Comparison of ENCODE assay signal across 17 cellular contexts in the genomic region with DNA sequence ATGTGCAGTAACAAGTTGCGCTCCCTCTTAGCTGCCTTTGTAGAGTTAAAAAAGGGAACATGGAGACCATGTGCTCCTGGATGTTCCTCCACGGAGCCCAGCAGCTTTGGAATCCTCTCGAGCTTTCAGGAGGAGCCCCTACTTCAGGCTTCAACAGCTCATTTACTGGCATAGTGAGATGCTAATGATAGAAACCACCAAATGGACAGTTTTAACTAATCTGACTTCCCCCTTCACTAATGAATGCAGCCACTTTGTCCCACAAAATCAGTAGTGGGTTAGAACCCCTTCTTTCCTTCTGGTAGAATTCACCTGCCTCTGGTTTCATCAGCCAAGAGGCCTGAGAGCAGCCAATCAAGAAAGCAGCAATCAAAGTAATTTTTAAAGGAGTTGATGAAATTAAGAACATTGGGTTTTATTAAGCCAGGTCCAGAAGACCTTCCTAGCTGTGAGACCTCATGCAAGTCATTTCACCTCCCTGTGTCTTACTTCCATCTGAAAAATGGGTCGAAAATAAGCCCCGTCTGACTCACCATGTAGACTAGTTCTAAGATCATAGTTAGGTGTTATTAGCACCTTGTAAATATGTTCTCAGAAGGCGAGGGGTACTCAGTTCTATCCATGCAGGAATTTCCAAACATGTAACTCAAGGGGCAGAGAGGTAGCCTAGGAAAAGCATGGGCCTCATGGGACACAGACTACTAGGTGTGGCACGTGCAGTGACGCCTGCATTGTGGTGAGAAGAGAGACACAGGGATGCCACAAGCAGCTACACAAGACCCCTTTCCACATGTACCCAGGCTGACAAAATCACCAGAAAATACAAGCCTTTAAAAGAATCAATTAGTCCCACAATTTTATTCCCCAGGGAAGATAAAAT.
DNase-seq lines count a peak whose midpoint lies in the region; ATAC-seq and TF ChIP-seq lines count a peak whose summit lies in the region.
"Had no signal": no experiment of that assay in that cellular context is flagged by ENCODE, and none has a peak within 500 bp of the region (broad histone marks: within the 10 kb centered on the region; RNA-seq: fewer than 3 reads in every experiment).

No MANE protein-coding gene starts in this region.

- in situ Hi-C loops in gastrocnemius medialis (cut with MboI; ENCODE audit: low sequenced_read_pairs in 4 of 4) = loop anchor here in 1 of 4 donors (10.0 kb wide), 1 partner anchor 229 kb away; a partner anchor contains a TSS

- H3K27ac Mint-ChIP-seq in IgD-negative memory B cell = peak overlapping the region in 1 of 3 donors; percentile 1
- H3K27ac Mint-ChIP-seq in naive thymus-derived CD8-positive, alpha-beta T cell = peak overlapping the region; percentile 41 to 88 (median 67)

- H3K9me3 ChIP-seq in gastrocnemius medialis (no peaks in the 10 kb centered on the region), PC-3 (ENCODE audit: low read length) (no peaks in the 10 kb centered on the region)
- H3K9me3 ChIP-seq: Peyer's patch, right lobe of liver had no signal

- ATAC-seq in activated T-cell treated with anti-CD3 and anti-CD28 coated beads, Interleukin-2, amount 50 U/mL, for 4 hours = peak; percentile 16 to 37
- peak; percentile 21 to 55 for ATAC-seq in naive thymus-derived CD8-positive, alpha-beta T cell
- ATAC-seq in gastrocnemius medialis (no peak), PC-3 (no peak)
- ATAC-seq: HCT116 had no signal

- TF ChIP-seq POLR2A in gastrocnemius medialis (IDR thresholded peaks at IDR 0.05) = no peak

- H3K27ac ChIP-seq in gastrocnemius medialis (peak overlapping the region in 2 of 4 donors; percentile 80 to 89), PC-3 (ENCODE audit: low read length) (no peak overlapping the region)
- H3K27ac ChIP-seq: 22Rv1 had no signal

- H3K27me3 ChIP-seq in gastrocnemius medialis (no peaks in the 10 kb centered on the region), PC-3 (ENCODE audit: low read length) (no peaks in the 10 kb centered on the region)
- H3K27me3 ChIP-seq: Peyer's patch, right lobe of liver had no signal

- no peak overlapping the region for H3K9ac ChIP-seq in PC-3 (ENCODE audit: low read length)

- CTCF ChIA-PET in PC-3 (lab: Charles Lee) = no interaction called here

- H3K4me3 ChIP-seq in gastrocnemius medialis = no peak overlapping the region
- no peak overlapping the region for H3K4me3 ChIP-seq in PC-3 (ENCODE audit: low read length)
- H3K4me3 ChIP-seq: Peyer's patch had no signal

- intact Hi-C loops in gastrocnemius medialis (cut with DNase I; ENCODE audit: low total_unique reads) (no loop called here), PC-3 (cut with micrococcal nuclease) (no loop called here)

- H3K4me2 ChIP-seq in PC-3 (ENCODE audit: low read length) = no peak overlapping the region

- H4K20me1 ChIP-seq in PC-3 (ENCODE audit: low read length) = no peaks in the 10 kb centered on the region

- no peaks in the 10 kb centered on the region for H3K9me3 Mint-ChIP-seq in IgD-negative memory B cell
- peaks cover 8% of the 10 kb centered on the region for H3K9me3 Mint-ChIP-seq in activated T-cell treated with anti-CD3 and anti-CD28 coated beads, Interleukin-2, amount 50 U/mL, for 4 hours
- peaks cover 0 to 8% (median 0%) of the 10 kb centered on the region in 9 donors for H3K9me3 Mint-ChIP-seq in naive thymus-derived CD8-positive, alpha-beta T cell

- H3F3A ChIP-seq in PC-3 (ENCODE audit: low read length, unreplicated experiment) = no peaks in the 10 kb centered on the region

- H3K4me1 ChIP-seq in gastrocnemius medialis (peaks cover 12 to 25% of the 10 kb centered on the region in 2 donors), PC-3 (ENCODE audit: insufficient read depth, low read length) (no peaks in the 10 kb centered on the region)

- H3K4me1 Mint-ChIP-seq in IgD-negative memory B cell = peaks cover 37 to 50% (median 38%) of the 10 kb centered on the region in 3 donors
- peaks cover 53% of the 10 kb centered on the region for H3K4me1 Mint-ChIP-seq in activated T-cell treated with anti-CD3 and anti-CD28 coated beads, Interleukin-2, amount 50 U/mL, for 4 hours (ENCODE audit: low read depth)
- peaks cover 23 to 56% (median 41%) of the 10 kb centered on the region in 4 donors for H3K4me1 Mint-ChIP-seq in naive thymus-derived CD8-positive, alpha-beta T cell
- H3K4me1 Mint-ChIP-seq: neural crest cell had no signal

- no peak for TF ChIP-seq CTCF in gastrocnemius medialis (IDR thresholded peaks at IDR 0.05 in 4 of 5, conservative IDR thresholded peaks at IDR 0.05 in 1 of 5)
- no peak for TF ChIP-seq CTCF in PC-3 (conservative IDR thresholded peaks at IDR 0.05; ENCODE audit: low read depth, low read length)

- no peaks in the 10 kb centered on the region for H3K79me2 ChIP-seq in PC-3 (ENCODE audit: low read length)

- BruUV-seq in PC-3 (replicated peaks; lab: Mats Ljungman, UMichigan) = no TSS peak

- POLR2A ChIA-PET in naive thymus-derived CD8-positive, alpha-beta T cell (lab: Charles Lee) = no interaction called here
- POLR2A ChIA-PET in PC-3 (lab: Charles Lee; ENCODE audit: unreplicated experiment) = no interaction called here

- peak overlapping the region; percentile 8 to 83 (median 62) for H3K4me3 Mint-ChIP-seq in IgD-negative memory B cell
- H3K4me3 Mint-ChIP-seq in activated T-cell treated with anti-CD3 and anti-CD28 coated beads, Interleukin-2, amount 50 U/mL, for 4 hours = peak overlapping the region; percentile 67
- peak overlapping the region; percentile 43 to 82 (median 74) for H3K4me3 Mint-ChIP-seq in naive thymus-derived CD8-positive, alpha-beta T cell
- H3K4me3 Mint-ChIP-seq: neural crest cell had no signal

- peaks cover 55% of the 10 kb centered on the region for H3K27me3 Mint-ChIP-seq in IgD-negative memory B cell
- H3K27me3 Mint-ChIP-seq in activated T-cell treated with anti-CD3 and anti-CD28 coated beads, Interleukin-2, amount 50 U/mL, for 4 hours (ENCODE audit: low read depth) = no peaks in the 10 kb centered on the region
- no peaks in the 10 kb centered on the region for H3K27me3 Mint-ChIP-seq in naive thymus-derived CD8-positive, alpha-beta T cell

- DNase-seq in NK-92 treated with Interleukin-12 subunit alpha and Interleukin-12 subunit beta, amount 100 ng/mL, for 24 hours (lab: John Stamatoyannopoulos, UW) = peak; percentile 10
- no peak for DNase-seq in NK-92 (lab: John Stamatoyannopoulos, UW; ENCODE audit: unreplicated experiment)
- DNase-seq in activated T-cell treated with anti-CD3 and anti-CD28 coated beads, Interleukin-2, amount 50 U/mL, for 4 hours = no peak
- DNase-seq in naive thymus-derived CD8-positive, alpha-beta T cell = peak in 1 of 10 donors; percentile 19
- DNase-seq in gastrocnemius medialis = no peak
- DNase-seq in PC-3 = no peak
- DNase-seq in HPDE6-E6E7 (ENCODE audit: extremely low spot score) = no peak
- DNase-seq: dermis blood vessel endothelial cell, hippocampal formation, NCI-H1105, right lobe of liver, substantia nigra had no signal

- H3K36me3 Mint-ChIP-seq in IgD-negative memory B cell = no peaks in the 10 kb centered on the region
- H3K36me3 Mint-ChIP-seq in activated T-cell treated with anti-CD3 and anti-CD28 coated beads, Interleukin-2, amount 50 U/mL, for 4 hours (ENCODE audit: insufficient read depth) = peaks cover 3% of the 10 kb centered on the region
- peaks cover 0 to 4% (median 0%) of the 10 kb centered on the region in 3 donors for H3K36me3 Mint-ChIP-seq in naive thymus-derived CD8-positive, alpha-beta T cell

- no peak overlapping the region for H2AFZ ChIP-seq in PC-3 (ENCODE audit: low read length)

- no peaks in the 10 kb centered on the region for H3K9me2 ChIP-seq in PC-3 (replicated peaks; ENCODE audit: low read length)

- H3K36me3 ChIP-seq in gastrocnemius medialis (no peaks in the 10 kb centered on the region), PC-3 (ENCODE audit: low read depth, low read length) (no peaks in the 10 kb centered on the region)
- H3K36me3 ChIP-seq: Peyer's patch, right lobe of liver had no signal

Comparison
In these comparisons a context has a peak if more than half of its experiments do, and no peak if none do; other contexts are left out.
1. ATAC-seq: peak in activated T-cell treated with anti-CD3 and anti-CD28 coated beads, Interleukin-2, amount 50 U/mL, for 4 hours (2 of 2) and naive thymus-derived CD8-positive, alpha-beta T cell (2 of 2); none in gastrocnemius medialis (0 of 2) and PC-3 (single experiment).
2. Peak in every context shown above with its lines, with median percentiles within 50 percentile points of each other: H3K4me3 Mint-ChIP-seq.